In genomic region chr4:180828455-180829018, GRCh38 we compare ENCODE assay signal across 9 cellular contexts.
DNase-seq lines count a peak whose midpoint lies in the region; ATAC-seq and TF ChIP-seq lines count a peak whose summit lies in the region.
"Had no signal": no experiment of that assay in that cellular context is flagged by ENCODE, and none has a peak within 500 bp of the region (broad histone marks: within the 10 kb centered on the region; RNA-seq: fewer than 3 reads in every experiment).

No MANE protein-coding gene starts in this region.

- no peak overlapping the region for H3K27ac ChIP-seq in thyroid gland
- H3K27ac ChIP-seq: BLaER1 had no signal

- H3K4me3 Mint-ChIP-seq in activated CD4-positive, alpha-beta T cell treated with anti-CD3 and anti-CD28 coated beads for 36 hours, result no peak overlapping the region

- WGBS in thyroid gland, 2 donors, result 1 to 3% methylated on average over 2 of the region's 2 CpGs

- H3K4me1 Mint-ChIP-seq in activated CD4-positive, alpha-beta T cell treated with anti-CD3 and anti-CD28 coated beads for 36 hours, result no peaks in the 10 kb centered on the region

- H3K27me3 Mint-ChIP-seq in activated CD4-positive, alpha-beta T cell treated with anti-CD3 and anti-CD28 coated beads for 36 hours, result no peaks in the 10 kb centered on the region

- no peak for TF ChIP-seq POLR2A in thyroid gland (IDR thresholded peaks at IDR 0.05)

- POLR2A ChIA-PET in activated CD4-positive, alpha-beta T cell treated with anti-CD3 and anti-CD28 coated beads for 36 hours (lab: Charles Lee), result no interaction called here

- no peaks in the 10 kb centered on the region for H3K36me3 Mint-ChIP-seq in activated CD4-positive, alpha-beta T cell treated with anti-CD3 and anti-CD28 coated beads for 36 hours (ENCODE audit: low read depth)

- no peaks in the 10 kb centered on the region for H3K9me3 ChIP-seq in thyroid gland
- H3K9me3 ChIP-seq: BLaER1 had no signal

- H3K4me3 ChIP-seq in thyroid gland (replicated peaks in 1 of 3), result no peak overlapping the region
- H3K4me3 ChIP-seq: BLaER1 had no signal

- no peak overlapping the region for H3K27ac Mint-ChIP-seq in activated CD4-positive, alpha-beta T cell treated with anti-CD3 and anti-CD28 coated beads for 36 hours

- no peaks in the 10 kb centered on the region for H3K9me3 Mint-ChIP-seq in activated CD4-positive, alpha-beta T cell treated with anti-CD3 and anti-CD28 coated beads for 36 hours (ENCODE audit: low read depth)

- peak; percentile 14 for DNase-seq in activated CD4-positive, alpha-beta T cell treated with anti-CD3 and anti-CD28 coated beads for 36 hours
- DNase-seq in activated CD4-positive, alpha-beta T cell treated with anti-CD3 and anti-CD28 coated beads for 4 hours, result no peak
- DNase-seq in NCI-H146 treated with DMSO at 0.1 percent for 48 hours (lab: John Stamatoyannopoulos, UW; ENCODE audit: unreplicated experiment), result peak; percentile 77
- DNase-seq in SW480 (ENCODE audit: low spot score), result peak; percentile 47
- DNase-seq in glomerular visceral epithelial cell (ENCODE audit: extremely low spot score), result peak; percentile 80
- DNase-seq in thyroid gland, result no peak
- DNase-seq in stimulated activated CD4-positive, alpha-beta T cell treated with anti-CD3 and anti-CD28 coated beads, Interleukin-2, amount 100 ng/mL, for 48 hours, result no peak

- TF ChIP-seq CTCF in thyroid gland (IDR thresholded peaks at IDR 0.05), result peak in 4 of 6 experiments; percentile 21 to 61 (median 34)

- H3K27me3 ChIP-seq in thyroid gland, result no peaks in the 10 kb centered on the region
- H3K27me3 ChIP-seq: BLaER1 had no signal

- no peaks in the 10 kb centered on the region for H3K4me1 ChIP-seq in thyroid gland

- intact Hi-C loops in activated CD4-positive, alpha-beta T cell treated with anti-CD3 and anti-CD28 coated beads for 36 hours (cut with DNase I, micrococcal nuclease), result loop anchor here in 1 of 2 experiments (10.0 kb wide), 1 partner anchor 696 kb away; no protein-coding TSS in a partner anchor
- intact Hi-C loops in thyroid gland (cut with DNase I), result no loop called here

- ATAC-seq in activated CD4-positive, alpha-beta T cell treated with anti-CD3 and anti-CD28 coated beads for 36 hours, result no peak
- ATAC-seq in HG03139 (IDR thresholded peaks at IDR 0.05; ENCODE audit: unreplicated experiment), result no peak

- CTCF ChIA-PET in activated CD4-positive, alpha-beta T cell treated with anti-CD3 and anti-CD28 coated beads for 36 hours (lab: Charles Lee), result no interaction called here

- H3K36me3 ChIP-seq in thyroid gland, result no peaks in the 10 kb centered on the region
- H3K36me3 ChIP-seq: BLaER1 had no signal

Comparison
In these comparisons a context has a peak if more than half of its experiments do, and no peak if none do; other contexts are left out.
1. DNase-seq: peak in activated CD4-positive, alpha-beta T cell treated with anti-CD3 and anti-CD28 coated beads for 36 hours (single experiment), NCI-H146 treated with DMSO at 0.1 percent for 48 hours (single experiment), SW480 (single experiment) and glomerular visceral epithelial cell (single experiment); none in activated CD4-positive, alpha-beta T cell treated with anti-CD3 and anti-CD28 coated beads for 4 hours (0 of 2), thyroid gland (0 of 2) and stimulated activated CD4-positive, alpha-beta T cell treated with anti-CD3 and anti-CD28 coated beads, Interleukin-2, amount 100 ng/mL, for 48 hours (0 of 2).